8 cellular contexts compared by ENCODE assay signal in the genomic region with DNA sequence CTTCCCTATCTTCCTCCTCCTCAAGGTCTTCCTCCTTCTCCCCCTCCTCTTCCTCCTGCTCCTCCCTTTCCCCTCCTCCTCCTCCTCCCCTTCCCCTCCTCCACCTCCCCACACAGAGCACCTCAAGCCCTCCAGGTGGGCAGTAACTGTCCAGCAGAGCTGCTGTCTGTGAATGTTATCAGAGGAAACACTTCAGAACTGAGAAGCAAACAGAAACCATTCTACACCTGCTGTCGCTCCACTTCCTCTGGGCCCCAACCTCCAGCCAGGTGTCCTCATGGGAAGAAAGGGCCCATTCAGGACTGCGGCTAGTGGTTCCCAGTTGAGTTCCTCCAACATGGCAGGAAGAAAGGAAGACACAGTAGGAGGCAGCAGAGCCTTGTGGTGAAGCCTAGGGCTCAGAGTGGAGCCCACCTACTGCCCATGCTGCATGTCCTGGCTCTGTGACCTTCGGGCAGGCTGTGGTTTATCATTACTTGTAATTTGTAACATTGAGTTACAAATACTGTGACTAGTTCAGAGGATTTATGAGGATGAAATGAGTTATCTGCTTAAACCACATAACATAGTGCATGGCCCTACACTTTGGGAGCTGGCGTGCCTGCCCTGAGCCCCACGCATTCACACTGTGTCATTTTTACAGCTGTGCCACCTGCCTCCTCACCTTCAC.
DNase-seq lines count a peak whose midpoint lies in the region; ATAC-seq and TF ChIP-seq lines count a peak whose summit lies in the region.

No MANE protein-coding gene starts in this region.

- no peaks in the 10 kb centered on the region for H3K27me3 Mint-ChIP-seq in stimulated activated naive CD8-positive, alpha-beta T cell treated with anti-CD3 and anti-CD28 coated beads, Interleukin-15, amount 100 ng/mL, for 72 hours

- H3K36me3 ChIP-seq in brain microvascular endothelial cell (replicated peaks) = no peaks in the 10 kb centered on the region

- peak; percentile 13 for ATAC-seq in stimulated activated naive CD8-positive, alpha-beta T cell treated with anti-CD3 and anti-CD28 coated beads, Interleukin-15, amount 100 ng/mL, for 72 hours

- TF ChIP-seq CTCF in GM12864 (IDR thresholded peaks at IDR 0.05; ENCODE audit: low read depth, low read length, missing control alignments) (no peak), GM20000 (IDR thresholded peaks at IDR 0.05; ENCODE audit: extremely low read depth, missing control alignments) (no peak), brain microvascular endothelial cell (IDR thresholded peaks at IDR 0.05; ENCODE audit: low read depth, low read length, missing control alignments) (no peak)

- H3K4me1 Mint-ChIP-seq in stimulated activated naive CD8-positive, alpha-beta T cell treated with anti-CD3 and anti-CD28 coated beads, Interleukin-15, amount 100 ng/mL, for 72 hours = peaks cover 70% of the 10 kb centered on the region

- H3K27ac ChIP-seq in brain microvascular endothelial cell = no peak overlapping the region

- DNase-seq in GM12864 (ENCODE audit: low read depth) (peak; percentile 59), GM20000 (ENCODE audit: low spot score) (peak; percentile 53), HT-29 (ENCODE audit: low spot score) (peak; percentile 29), NCI-H82 (lab: John Stamatoyannopoulos, UW) (no peak), brain microvascular endothelial cell (no peak), GDM1 (lab: John Stamatoyannopoulos, UW) (no peak)
- peak; percentile 52 for DNase-seq in activated CD4-positive, CD25-positive, alpha-beta regulatory T cell treated with anti-CD3 and anti-CD28 coated beads, Interleukin-2, amount 50 U/mL, for 72 hours
- DNase-seq in stimulated activated naive CD8-positive, alpha-beta T cell treated with anti-CD3 and anti-CD28 coated beads, Interleukin-15, amount 100 ng/mL, for 72 hours = peak; percentile 22 to 25

- H3K27me3 ChIP-seq in brain microvascular endothelial cell (replicated peaks) = no peaks in the 10 kb centered on the region

- peak overlapping the region; percentile 69 to 74 for H3K27ac Mint-ChIP-seq in stimulated activated naive CD8-positive, alpha-beta T cell treated with anti-CD3 and anti-CD28 coated beads, Interleukin-15, amount 100 ng/mL, for 72 hours

- H3K4me3 ChIP-seq in GM12864 (ENCODE audit: low read depth, low read length) (no peak overlapping the region), brain microvascular endothelial cell (ENCODE audit: low read depth, low read length) (no peak overlapping the region)

- peak overlapping the region; percentile 9 to 40 for H3K4me3 Mint-ChIP-seq in stimulated activated naive CD8-positive, alpha-beta T cell treated with anti-CD3 and anti-CD28 coated beads, Interleukin-15, amount 100 ng/mL, for 72 hours

- peaks cover 6 to 21% of the 10 kb centered on the region in 2 donors for H3K9me3 Mint-ChIP-seq in stimulated activated naive CD8-positive, alpha-beta T cell treated with anti-CD3 and anti-CD28 coated beads, Interleukin-15, amount 100 ng/mL, for 72 hours

- in situ Hi-C loops in brain microvascular endothelial cell (cut with HindIII; ENCODE audit: low pct_ligation_motif_present, low sequenced_read_pairs) = no loop called here

Comparison
In these comparisons a context has a peak if more than half of its experiments do, and no peak if none do; other contexts are left out.
1. DNase-seq: peak in GM12864 (single experiment), GM20000 (single experiment), HT-29 (single experiment), activated CD4-positive, CD25-positive, alpha-beta regulatory T cell treated with anti-CD3 and anti-CD28 coated beads, Interleukin-2, amount 50 U/mL, for 72 hours (single experiment) and stimulated activated naive CD8-positive, alpha-beta T cell treated with anti-CD3 and anti-CD28 coated beads, Interleukin-15, amount 100 ng/mL, for 72 hours (2 of 2); none in NCI-H82 (single experiment), brain microvascular endothelial cell (single experiment) and GDM1 (single experiment).